ENCODE assay signal across 1 cellular context in genomic region chr17:50772251-50772650, GRCh38.
TF ChIP-seq lines count a peak whose summit lies in the region.

No MANE protein-coding gene starts in this region.

TF ChIP-seq in GM12891, 5 proteins besides CTCF, POLR2A, EP300 and RAD21:
- no peak for TF ChIP-seq TAF1 (IDR thresholded peaks at IDR 0.05; ENCODE audit: low read depth, low read length)
- no peak for TF ChIP-seq PAX5 (IDR thresholded peaks at IDR 0.05; ENCODE audit: insufficient read depth, low read length, severe bottlenecking)
